ENCODE assay signal across 21 cellular contexts in genomic region chr5:139854029-139854605, GRCh38. TPM values are rescaled to one million over a fixed set of nuclear protein-coding genes. Genes with fewer than 3 reads are reported as not detected.
"Had no signal": no experiment of that assay in that cellular context is flagged by ENCODE, and none has a peak within 500 bp of the region (broad histone marks: within the 10 kb centered on the region; RNA-seq: fewer than 3 reads in every experiment).

No MANE protein-coding gene starts in this region.

- H3K36me3 ChIP-seq: breast epithelium had no signal

- H3K9me3 Mint-ChIP-seq: activated CD4-positive, alpha-beta T cell treated with anti-CD3 and anti-CD28 coated beads, Interleukin-2, amount 10 ng/mL, durations not matched to agents 24 days and 14 days; activated naive CD8-positive, alpha-beta T cell treated with anti-CD3 and anti-CD28 coated beads for 36 hours; activated T-cell treated with anti-CD3 and anti-CD28 coated beads, Interleukin-2, amount 50 U/mL, for 4 hours; WTC11 had no signal

- H3K27ac Mint-ChIP-seq: activated CD4-positive, alpha-beta T cell treated with anti-CD3 and anti-CD28 coated beads, Interleukin-2, amount 10 ng/mL, durations not matched to agents 24 days and 14 days; activated naive CD8-positive, alpha-beta T cell treated with anti-CD3 and anti-CD28 coated beads for 36 hours; T-helper 17 cell; WTC11 had no signal

- ATAC-seq: activated T-cell treated with anti-CD3 and anti-CD28 coated beads, Interleukin-2, amount 50 U/mL, for 4 hours; PC-3; T-helper 17 cell; WTC11 had no signal

- H3K27ac ChIP-seq: breast epithelium had no signal

- DNase-seq: activated CD4-positive, alpha-beta T cell treated with anti-CD3 and anti-CD28 coated beads, Interleukin-2, amount 10 ng/mL, durations not matched to agents 24 days and 14 days; activated CD4-positive, alpha-beta T cell treated with anti-CD3 and anti-CD28 coated beads, Interleukin-2, amount 50 U/mL, for 48 hours; activated CD4-positive, CD25-positive, alpha-beta regulatory T cell treated with anti-CD3 and anti-CD28 coated beads, Interleukin-2, amount 50 U/mL, for 72 hours; activated CD8-positive, alpha-beta memory T cell treated with anti-CD3 and anti-CD28 coated beads for 24 hours; activated effector memory CD4-positive, alpha-beta T cell treated with anti-CD3 and anti-CD28 coated beads, Interleukin-2, amount 50 U/mL, for 16 hours; activated naive CD4-positive, alpha-beta T cell treated with Interleukin-2 at 50 U/mL for 16 hours; activated naive CD8-positive, alpha-beta T cell treated with anti-CD3 and anti-CD28 coated beads for 36 hours; activated T-cell treated with anti-CD3 and anti-CD28 coated beads, Interleukin-2, amount 50 U/mL, for 4 hours; Kasumi-1; KBM-7; NCI-H1105 treated with DMSO at 0.1 percent for 48 hours; NCI-H1436 treated with DMSO at 0.1 percent for 48 hours; NCI-H187; NCI-H2081; NCI-H524; PC-3; SHP77 treated with DMSO at 0.1 percent for 48 hours; T-helper 17 cell; T-helper 9 cell had no signal

- H3K4me1 Mint-ChIP-seq: activated CD4-positive, alpha-beta T cell treated with anti-CD3 and anti-CD28 coated beads, Interleukin-2, amount 10 ng/mL, durations not matched to agents 24 days and 14 days; activated naive CD8-positive, alpha-beta T cell treated with anti-CD3 and anti-CD28 coated beads for 36 hours had no signal

- H3K4me3 Mint-ChIP-seq: activated CD4-positive, alpha-beta T cell treated with anti-CD3 and anti-CD28 coated beads, Interleukin-2, amount 10 ng/mL, durations not matched to agents 24 days and 14 days; activated naive CD8-positive, alpha-beta T cell treated with anti-CD3 and anti-CD28 coated beads for 36 hours; activated T-cell treated with anti-CD3 and anti-CD28 coated beads, Interleukin-2, amount 50 U/mL, for 4 hours; T-helper 17 cell; WTC11 had no signal

- H3K4me1 ChIP-seq: breast epithelium had no signal

- H3K9me3 ChIP-seq: breast epithelium had no signal

- H3K27me3 ChIP-seq: breast epithelium had no signal

- H3K27me3 Mint-ChIP-seq: activated naive CD8-positive, alpha-beta T cell treated with anti-CD3 and anti-CD28 coated beads for 36 hours; T-helper 17 cell had no signal

- H3K4me3 ChIP-seq: breast epithelium had no signal

- H3K36me3 Mint-ChIP-seq: activated naive CD8-positive, alpha-beta T cell treated with anti-CD3 and anti-CD28 coated beads for 36 hours; WTC11 had no signal

RNA-seq across cellular contexts. Expression of gene PSD2, which starts 58.5 kb away (rescaled TPM):
- total RNA-seq: activated CD4-positive, alpha-beta T cell treated with anti-CD3 and anti-CD28 coated beads, Interleukin-2, amount 10 ng/mL, durations not matched to agents 24 days and 14 days; activated naive CD8-positive, alpha-beta T cell treated with anti-CD3 and anti-CD28 coated beads for 36 hours; activated T-cell treated with anti-CD3 and anti-CD28 coated beads, Interleukin-2, amount 50 U/mL, for 4 hours; PC-3 had no signal
